24 cellular contexts compared by ENCODE assay signal in genomic region chr17:73141411-73141810, GRCh38. TPM values are rescaled to one million over a fixed set of nuclear protein-coding genes. Genes with fewer than 3 reads are reported as not detected.
DNase-seq lines count a peak whose midpoint lies in the region; ATAC-seq and TF ChIP-seq lines count a peak whose summit lies in the region.
"Had no signal": no experiment of that assay in that cellular context is flagged by ENCODE, and none has a peak within 500 bp of the region (broad histone marks: within the 10 kb centered on the region; RNA-seq: fewer than 3 reads in every experiment).

No MANE protein-coding gene starts in this region.

- no peak overlapping the region for H3K4me3 ChIP-seq in HL-60 (replicated peaks; ENCODE audit: insufficient read depth, low read length)
- no peak overlapping the region for H3K4me3 ChIP-seq in spleen

- H3K27ac ChIP-seq in HL-60 (replicated peaks) (peak overlapping the region; percentile 71), spleen (peak overlapping the region in 3 of 8 donors; percentile 34 to 67 (median 34))

- TF ChIP-seq POLR2A in spleen (IDR thresholded peaks at IDR 0.05), result no peak

- 73 to 92% (median 81%) methylated on average over 6 of the region's 6 CpGs for WGBS in spleen, 5 donors

- TF ChIP-seq CTCF in HL-60 (IDR thresholded peaks at IDR 0.05; ENCODE audit: insufficient read depth, low read length), result no peak
- TF ChIP-seq CTCF in spleen (IDR thresholded peaks at IDR 0.05 in 8 of 11, conservative IDR thresholded peaks at IDR 0.05 in 3 of 11), result no peak
- TF ChIP-seq CTCF in endothelial cell (IDR thresholded peaks at IDR 0.05; ENCODE audit: unreplicated experiment), result no peak

- H3K4me1 ChIP-seq in spleen, result peaks cover 0 to 26% (median 10%) of the 10 kb centered on the region in 6 donors
- H3K4me1 ChIP-seq: BE2C had no signal

- peak; percentile 33 for DNase-seq in SIG-M5 treated with dmso at 0.1 percent for 504 hours (lab: John Stamatoyannopoulos, UW; ENCODE audit: unreplicated experiment)
- DNase-seq in SIG-M5 (lab: John Stamatoyannopoulos, UW), result no peak
- peak in 1 of 2 experiments; percentile 38 for DNase-seq in HL-60 (ENCODE audit: low read depth in 1 of 2, low spot score in 1 of 2)
- DNase-seq in activated naive CD4-positive, alpha-beta T cell treated with anti-CD3 and anti-CD28 coated beads, Interleukin-2, amount 50 U/mL, for 72 hours (ENCODE audit: low spot score in 2 of 2), result no peak
- no peak for DNase-seq in spleen
- no peak for DNase-seq in endothelial cell (ENCODE audit: low spot score)
- DNase-seq: BE2C; CD4-positive, alpha-beta T cell; COR-L47; DMS 273 treated with DMSO at 0.1 percent for 48 hours; DMS79 treated with DMSO at 0.1 percent for 48 hours; HCEC 1CT; KBM-7; MM.1S; NCI-H1105 treated with DMSO at 0.1 percent for 48 hours; NCI-H2029 treated with DMSO at 0.1 percent for 48 hours; NCI-H345; NCI-H774; PC-3; SHP77; SK-N-SH; T-cell had no signal

- H3K9me3 ChIP-seq in spleen, result peaks cover 0 to 26% (median 14%) of the 10 kb centered on the region in 8 donors
- H3K9me3 ChIP-seq: SK-N-SH had no signal

- no peaks in the 10 kb centered on the region for H3K27me3 ChIP-seq in HL-60 (ENCODE audit: insufficient read depth, poor library complexity, severe bottlenecking)
- H3K27me3 ChIP-seq in spleen (replicated peaks in 1 of 7), result peaks cover 0 to 5% (median 0%) of the 10 kb centered on the region in 7 donors
- H3K27me3 ChIP-seq: BE2C had no signal

- no peaks in the 10 kb centered on the region for H3K36me3 ChIP-seq in spleen
- H3K36me3 ChIP-seq: BE2C had no signal

- H3K4me3 Mint-ChIP-seq in dendritic cell treated with granulocyte-macrophage colony-stimulating factor and Interleukin-4, amounts not matched to agents 40 ng/mL and 50 ng/mL, for 4 days, result no peak overlapping the region
- H3K4me3 Mint-ChIP-seq in endothelial cell (ENCODE audit: unreplicated experiment), result no peak overlapping the region
- H3K4me3 Mint-ChIP-seq: CD4-positive, alpha-beta T cell; T-cell had no signal

- intact Hi-C loops in dendritic cell treated with granulocyte-macrophage colony-stimulating factor and Interleukin-4, amounts not matched to agents 40 ng/mL and 50 ng/mL, for 4 days (cut with micrococcal nuclease), result loop anchor here (5.0 kb wide), 1 partner anchor 49 kb away; the partner anchor contains the start of gene SLC39A11
- intact Hi-C loops in spleen (cut with DNase I; ENCODE audit: low total_unique reads), result no loop called here

- peaks cover 13% of the 10 kb centered on the region for H3K9me3 Mint-ChIP-seq in dendritic cell treated with granulocyte-macrophage colony-stimulating factor and Interleukin-4, amounts not matched to agents 40 ng/mL and 50 ng/mL, for 4 days
- peaks cover 10 to 26% of the 10 kb centered on the region in 2 donors for H3K9me3 Mint-ChIP-seq in activated naive CD4-positive, alpha-beta T cell treated with anti-CD3 and anti-CD28 coated beads, Interleukin-2, amount 50 U/mL, for 72 hours
- peaks cover 4% of the 10 kb centered on the region for H3K9me3 Mint-ChIP-seq in endothelial cell (ENCODE audit: unreplicated experiment)

- H3K27me3 Mint-ChIP-seq in dendritic cell treated with granulocyte-macrophage colony-stimulating factor and Interleukin-4, amounts not matched to agents 40 ng/mL and 50 ng/mL, for 4 days, result no peaks in the 10 kb centered on the region
- peaks cover 7% of the 10 kb centered on the region for H3K27me3 Mint-ChIP-seq in endothelial cell (ENCODE audit: unreplicated experiment)
- H3K27me3 Mint-ChIP-seq: CD4-positive, alpha-beta T cell had no signal

- H3K4me1 Mint-ChIP-seq in dendritic cell treated with granulocyte-macrophage colony-stimulating factor and Interleukin-4, amounts not matched to agents 40 ng/mL and 50 ng/mL, for 4 days (ENCODE audit: low read depth), result peaks cover 53% of the 10 kb centered on the region
- H3K4me1 Mint-ChIP-seq in endothelial cell (ENCODE audit: unreplicated experiment), result peaks cover 9% of the 10 kb centered on the region

- H3K36me3 Mint-ChIP-seq in dendritic cell treated with granulocyte-macrophage colony-stimulating factor and Interleukin-4, amounts not matched to agents 40 ng/mL and 50 ng/mL, for 4 days (ENCODE audit: low read depth), result peaks cover 6% of the 10 kb centered on the region
- peaks cover 5 to 24% of the 10 kb centered on the region in 2 donors for H3K36me3 Mint-ChIP-seq in activated naive CD4-positive, alpha-beta T cell treated with anti-CD3 and anti-CD28 coated beads, Interleukin-2, amount 50 U/mL, for 72 hours
- peaks cover 17% of the 10 kb centered on the region for H3K36me3 Mint-ChIP-seq in endothelial cell (ENCODE audit: low read depth, unreplicated experiment)

- H3K27ac Mint-ChIP-seq in dendritic cell treated with granulocyte-macrophage colony-stimulating factor and Interleukin-4, amounts not matched to agents 40 ng/mL and 50 ng/mL, for 4 days, result peak overlapping the region; percentile 88
- no peak overlapping the region for H3K27ac Mint-ChIP-seq in activated naive CD4-positive, alpha-beta T cell treated with anti-CD3 and anti-CD28 coated beads, Interleukin-2, amount 50 U/mL, for 72 hours
- no peak overlapping the region for H3K27ac Mint-ChIP-seq in endothelial cell (ENCODE audit: unreplicated experiment)
- H3K27ac Mint-ChIP-seq: CD4-positive, alpha-beta T cell; T-cell had no signal

- ATAC-seq in activated naive CD4-positive, alpha-beta T cell treated with anti-CD3 and anti-CD28 coated beads, Interleukin-2, amount 50 U/mL, for 72 hours, result no peak
- ATAC-seq: PC-3, T-cell had no signal

RNA-seq across cellular contexts. Expression of gene SSTR2, which starts 23.4 kb away (rescaled TPM):
- total RNA-seq in activated naive CD4-positive, alpha-beta T cell treated with anti-CD3 and anti-CD28 coated beads, Interleukin-2, amount 50 U/mL, for 72 hours, result under 1 TPM; 0.12 to 0.87 TPM
- 10 to 100 TPM in 5 of 7 donors, 1 to 10 TPM in 2; 6.5 to 23.7 (median 16.2) TPM for total RNA-seq in spleen
- polyA plus RNA-seq in spleen, result 1 to 10 TPM; 1.0 to 2.6 (median 2.3) TPM
- total RNA-seq in endothelial cell (ENCODE audit: unreplicated experiment), result 0.26 TPM
- total RNA-seq: CD4-positive, alpha-beta T cell; HT-29; PC-3; T-cell had no signal

RNA-seq across cellular contexts. Expression of gene SLC39A11, which starts 48.9 kb away (rescaled TPM):
- 10 to 100 TPM; 14.8 to 17.7 TPM for total RNA-seq in activated naive CD4-positive, alpha-beta T cell treated with anti-CD3 and anti-CD28 coated beads, Interleukin-2, amount 50 U/mL, for 72 hours
- 10 to 100 TPM; 22.5 to 45.2 (median 29.6) TPM for total RNA-seq in spleen
- 1 to 10 TPM; 4.1 to 8.1 (median 4.1) TPM for polyA plus RNA-seq in spleen
- 13.2 TPM for total RNA-seq in endothelial cell (ENCODE audit: unreplicated experiment)

RNA-seq across cellular contexts. Expression of gene COG1, which starts 51.4 kb away (rescaled TPM):
- total RNA-seq in activated naive CD4-positive, alpha-beta T cell treated with anti-CD3 and anti-CD28 coated beads, Interleukin-2, amount 50 U/mL, for 72 hours, result 10 to 100 TPM; 26.8 to 40.5 TPM
- total RNA-seq in spleen (10 to 100 TPM; 31.9 to 48.8 (median 36.1) TPM), endothelial cell (ENCODE audit: unreplicated experiment) (27.8 TPM)
- polyA plus RNA-seq in spleen, result 10 to 100 TPM in 2 of 3 donors, 1 to 10 TPM in 1; 8.9 to 10.5 (median 10.4) TPM
